ENCODE assay signal across 30 cellular contexts in the genomic region with DNA sequence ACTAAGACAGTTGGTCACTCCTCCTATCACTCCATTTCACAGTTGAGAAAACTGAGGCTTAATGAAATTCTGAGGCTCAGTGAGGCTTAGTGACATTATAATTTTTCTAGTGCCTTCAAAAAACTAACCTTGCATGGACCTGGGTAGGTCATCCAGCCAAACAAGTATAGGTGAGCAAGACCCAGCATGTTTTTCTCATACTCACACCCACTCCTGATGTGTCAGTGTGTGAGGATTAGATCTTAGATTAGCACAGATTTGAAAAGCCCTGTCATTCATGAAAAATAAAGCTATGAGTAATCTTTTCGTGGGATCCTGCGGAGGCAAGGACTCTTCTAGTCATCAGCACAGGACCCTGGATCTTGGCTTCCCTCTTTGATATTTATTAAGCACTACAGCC.
DNase-seq lines count a peak whose midpoint lies in the region; ATAC-seq, FAIRE-seq and TF ChIP-seq lines count a peak whose summit lies in the region.
"Had no signal": no experiment of that assay in that cellular context is flagged by ENCODE, and none has a peak within 500 bp of the region (broad histone marks: within the 10 kb centered on the region; RNA-seq: fewer than 3 reads in every experiment).

No MANE protein-coding gene starts in this region.

- no peaks in the 10 kb centered on the region for H3K9me3 Mint-ChIP-seq in activated T-cell treated with anti-CD3 and anti-CD28 coated beads, Interleukin-2, amount 50 U/mL, for 72 hours
- H3K9me3 Mint-ChIP-seq: activated CD4-positive, alpha-beta T cell treated with anti-CD3 and anti-CD28 coated beads, Interleukin-2, amount 10 ng/mL, durations not matched to agents 7 days and 5 days; effector memory CD8-positive, alpha-beta T cell; neural progenitor cell had no signal

- peak overlapping the region; percentile 9 for H3K4me2 ChIP-seq in smooth muscle cell
- H3K4me2 ChIP-seq: neural progenitor cell had no signal

- 11% methylated on average over 2 of the region's 2 CpGs for WGBS in smooth muscle cell (ENCODE audit: low lambda C conversion rate)
- 44 to 47% methylated on average over 2 of the region's 2 CpGs for WGBS in lower leg skin, 2 donors

- H3K9me3 ChIP-seq in smooth muscle cell (replicated peaks; ENCODE audit: low read depth) = no peaks in the 10 kb centered on the region
- H3K9me3 ChIP-seq in WERI-Rb-1 (ENCODE audit: severe bottlenecking) = no peaks in the 10 kb centered on the region
- H3K9me3 ChIP-seq: adrenal gland, right lobe of liver, transverse colon had no signal

- H3K36me3 Mint-ChIP-seq in activated T-cell treated with anti-CD3 and anti-CD28 coated beads, Interleukin-2, amount 50 U/mL, for 72 hours (ENCODE audit: insufficient read depth in 2 of 2) = no peaks in the 10 kb centered on the region
- H3K36me3 Mint-ChIP-seq: neural progenitor cell had no signal

- no peak overlapping the region for H3K27ac Mint-ChIP-seq in activated T-cell treated with anti-CD3 and anti-CD28 coated beads, Interleukin-2, amount 50 U/mL, for 72 hours
- H3K27ac Mint-ChIP-seq: activated CD4-positive, alpha-beta T cell treated with anti-CD3 and anti-CD28 coated beads, Interleukin-2, amount 10 ng/mL, durations not matched to agents 7 days and 5 days; effector memory CD8-positive, alpha-beta T cell; neural progenitor cell; T-helper 17 cell had no signal

- no peaks in the 10 kb centered on the region for H3K4me1 ChIP-seq in smooth muscle cell (ENCODE audit: low read depth)
- H3K4me1 ChIP-seq: adrenal gland, neural progenitor cell, right lobe of liver, transverse colon had no signal

- no peak for TF ChIP-seq POLR2A in lower leg skin (IDR thresholded peaks at IDR 0.05)

- FAIRE-seq in RCC 7860 (lab: Jason Lieb, UNC) (no peak), frontal cortex (lab: Jason Lieb, UNC) (no peak)
- FAIRE-seq: A204.1, GM18507 had no signal

- TF ChIP-seq CTCF in smooth muscle cell (IDR thresholded peaks at IDR 0.05; ENCODE audit: borderline replicate concordance, insufficient read depth, poor library complexity, severe bottlenecking) = no peak
- no peak for TF ChIP-seq CTCF in WERI-Rb-1 (IDR thresholded peaks at IDR 0.05; ENCODE audit: low read depth, low read length)
- no peak for TF ChIP-seq CTCF in lower leg skin (IDR thresholded peaks at IDR 0.05)

- H3K36me3 ChIP-seq in smooth muscle cell (ENCODE audit: low read depth) = no peaks in the 10 kb centered on the region
- no peaks in the 10 kb centered on the region for H3K36me3 ChIP-seq in WERI-Rb-1
- H3K36me3 ChIP-seq: adrenal gland, cardiac muscle cell, neural progenitor cell, right lobe of liver, transverse colon had no signal

- DNase-seq in activated T-cell treated with anti-CD3 and anti-CD28 coated beads, Interleukin-2, amount 50 U/mL, for 72 hours = no peak
- no peak for DNase-seq in activated T-cell treated with anti-CD3 and anti-CD28 coated beads, Interleukin-2, amount 50 U/mL, for 48 hours
- DNase-seq in RCC 7860 (ENCODE audit: low spot score) = peak; percentile 17
- peak; percentile 93 for DNase-seq in epithelial cell of prostate (ENCODE audit: low read depth, low spot score)
- DNase-seq in smooth muscle cell (lab: John Stamatoyannopoulos, UW; ENCODE audit: unreplicated experiment) = no peak
- DNase-seq in WERI-Rb-1 = no peak
- DNase-seq in frontal cortex (ENCODE audit: low spot score in 2 of 2) = no peak
- no peak for DNase-seq in lower leg skin (ENCODE audit: low spot score in 2 of 2)
- DNase-seq: activated CD4-positive, alpha-beta T cell treated with anti-CD3 and anti-CD28 coated beads, Interleukin-2, amount 10 ng/mL, durations not matched to agents 7 days and 5 days; activated effector memory CD4-positive, alpha-beta T cell treated with Interleukin-2 at 50 U/mL for 16 hours; adrenal gland; effector memory CD8-positive, alpha-beta T cell; GDM1; glutamatergic neuron; KG1; kidney glomerular epithelial cell; NCI-H187; NCI-H526 treated with DMSO at 0.1 percent for 48 hours; posterior cingulate gyrus; right lobe of liver; RPMI8226; T-helper 17 cell; transverse colon had no signal

- H3K27me3 ChIP-seq in smooth muscle cell (ENCODE audit: low read depth) (no peaks in the 10 kb centered on the region), WERI-Rb-1 (ENCODE audit: insufficient read depth, low read depth, severe bottlenecking) (peaks cover 63% of the 10 kb centered on the region)
- H3K27me3 ChIP-seq: adrenal gland, cardiac muscle cell, neural progenitor cell, right lobe of liver had no signal

- no peak overlapping the region for H2AFZ ChIP-seq in smooth muscle cell (ENCODE audit: low read depth)
- H2AFZ ChIP-seq: neural progenitor cell had no signal

- intact Hi-C loops in lower leg skin (cut with DNase I; ENCODE audit: low total_unique reads) = no loop called here

- no peaks in the 10 kb centered on the region for H3F3A ChIP-seq in smooth muscle cell (ENCODE audit: low read depth)

- H3K4me1 Mint-ChIP-seq in activated T-cell treated with anti-CD3 and anti-CD28 coated beads, Interleukin-2, amount 50 U/mL, for 72 hours (ENCODE audit: low read depth) = peaks cover 17% of the 10 kb centered on the region
- H3K4me1 Mint-ChIP-seq: activated CD4-positive, alpha-beta T cell treated with anti-CD3 and anti-CD28 coated beads, Interleukin-2, amount 10 ng/mL, durations not matched to agents 7 days and 5 days; neural progenitor cell; T-helper 17 cell had no signal

- peak overlapping the region; percentile 91 for H3K27ac ChIP-seq in epithelial cell of prostate
- peak overlapping the region; percentile 56 for H3K27ac ChIP-seq in smooth muscle cell (ENCODE audit: low read depth)
- H3K27ac ChIP-seq in WERI-Rb-1 = no peak overlapping the region
- H3K27ac ChIP-seq: adrenal gland, cardiac muscle cell, coronary artery, neural progenitor cell, right lobe of liver, SK-N-MC, transverse colon had no signal

- H3K4me3 ChIP-seq in smooth muscle cell (no peak overlapping the region), WERI-Rb-1 (ENCODE audit: low read depth, low read length) (no peak overlapping the region), lower leg skin (ENCODE audit: low read depth, poor library complexity, severe bottlenecking) (no peak overlapping the region)
- H3K4me3 ChIP-seq: adrenal gland, cardiac muscle cell, coronary artery, lung, neural progenitor cell, right lobe of liver, SK-N-MC, transverse colon had no signal

- no peaks in the 10 kb centered on the region for H4K20me1 ChIP-seq in smooth muscle cell (ENCODE audit: low read depth)

- no peak overlapping the region for H3K9ac ChIP-seq in smooth muscle cell (ENCODE audit: low read depth)
- H3K9ac ChIP-seq: neural progenitor cell had no signal

- no peak overlapping the region for H3K4me3 Mint-ChIP-seq in activated T-cell treated with anti-CD3 and anti-CD28 coated beads, Interleukin-2, amount 50 U/mL, for 72 hours
- H3K4me3 Mint-ChIP-seq: activated CD4-positive, alpha-beta T cell treated with anti-CD3 and anti-CD28 coated beads, Interleukin-2, amount 10 ng/mL, durations not matched to agents 7 days and 5 days; effector memory CD8-positive, alpha-beta T cell; neural progenitor cell; T-helper 17 cell had no signal

- no peaks in the 10 kb centered on the region for H3K79me2 ChIP-seq in smooth muscle cell (ENCODE audit: low read depth)

- H3K27me3 Mint-ChIP-seq in activated T-cell treated with anti-CD3 and anti-CD28 coated beads, Interleukin-2, amount 50 U/mL, for 72 hours (ENCODE audit: low read depth) = peaks cover 35% of the 10 kb centered on the region

- ATAC-seq in activated T-cell treated with anti-CD3 and anti-CD28 coated beads, Interleukin-2, amount 50 U/mL, for 72 hours (replicated peaks in 1 of 2) = peak; percentile 71 to 72
- ATAC-seq: effector memory CD8-positive, alpha-beta T cell; right lobe of liver; T-helper 17 cell had no signal

Comparison
In these comparisons a context has a peak if more than half of its experiments do, and no peak if none do; other contexts are left out.
1. DNase-seq: peak in RCC 7860 (single experiment) and epithelial cell of prostate (single experiment); none in activated T-cell treated with anti-CD3 and anti-CD28 coated beads, Interleukin-2, amount 50 U/mL, for 72 hours (0 of 2), activated T-cell treated with anti-CD3 and anti-CD28 coated beads, Interleukin-2, amount 50 U/mL, for 48 hours (0 of 2), smooth muscle cell (single experiment), WERI-Rb-1 (single experiment), frontal cortex (0 of 2) and lower leg skin (0 of 2).